8 cellular contexts compared by ENCODE assay signal in the genomic region with DNA sequence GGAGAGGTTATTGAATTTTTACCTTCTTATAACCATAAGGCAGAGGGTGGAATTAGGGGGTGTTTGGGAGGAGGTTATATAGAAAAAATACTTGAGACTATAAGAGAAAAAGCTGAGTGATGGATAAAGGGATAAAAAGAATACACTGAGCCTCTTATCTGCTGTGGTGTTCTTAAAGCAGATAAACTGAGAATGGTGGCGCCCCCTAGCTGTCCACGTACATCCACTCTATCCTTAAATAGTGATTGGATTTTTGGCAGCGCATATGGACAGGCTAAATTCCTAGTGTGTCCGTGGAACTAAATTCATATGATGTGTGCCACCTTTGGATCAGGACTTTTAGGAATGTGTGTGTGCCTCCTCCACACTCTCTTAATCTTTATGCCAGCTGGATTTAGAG.
DNase-seq lines count a peak whose midpoint lies in the region; ATAC-seq and TF ChIP-seq lines count a peak whose summit lies in the region.

No MANE protein-coding gene starts in this region.

- DNase-seq in A172 (ENCODE audit: low spot score) (peak; percentile 11), cerebellar cortex (ENCODE audit: low spot score) (peak; percentile 13), osteocyte (ENCODE audit: extremely low spot score, unreplicated experiment) (no peak), NCI-H1092 treated with DMSO at 0.1 percent for 48 hours (lab: John Stamatoyannopoulos, UW) (no peak), omental fat pad (ENCODE audit: low spot score) (no peak)

- no peaks in the 10 kb centered on the region for H3K4me1 Mint-ChIP-seq in osteocyte (ENCODE audit: unreplicated experiment)

- ATAC-seq in GM21390 (IDR thresholded peaks at IDR 0.05; ENCODE audit: unreplicated experiment) (peak; percentile 80), SK-N-SH treated with all-trans-retinoic acid at 6 μM for 48 hours (peak; percentile 39; the same call in 1 of the 3 replicates), GM19395 (IDR thresholded peaks at IDR 0.05; ENCODE audit: unreplicated experiment) (no peak), omental fat pad (ENCODE audit: low FRiP score) (no peak)

- no peak overlapping the region for H3K27ac Mint-ChIP-seq in osteocyte (ENCODE audit: unreplicated experiment)

- no peaks in the 10 kb centered on the region for H3K36me3 Mint-ChIP-seq in osteocyte (ENCODE audit: unreplicated experiment)

- TF ChIP-seq CTCF in osteocyte (IDR thresholded peaks at IDR 0.05) = peak; percentile 38
- TF ChIP-seq CTCF in omental fat pad (IDR thresholded peaks at IDR 0.05) = no peak

- H3K4me3 Mint-ChIP-seq in osteocyte (ENCODE audit: unreplicated experiment) = no peak overlapping the region

- H3K27me3 Mint-ChIP-seq in osteocyte (ENCODE audit: unreplicated experiment) = peaks cover 21% of the 10 kb centered on the region

- no peaks in the 10 kb centered on the region for H3K9me3 Mint-ChIP-seq in osteocyte (ENCODE audit: unreplicated experiment)

TF ChIP-seq in SK-N-SH treated with all-trans-retinoic acid at 6 μM for 48 hours, 23 proteins besides CTCF, POLR2A, EP300 and RAD21:
- no peak for TF ChIP-seq POU6F1 (CRISPR knock-in tag; IDR thresholded peaks at IDR 0.05; ENCODE audit: borderline replicate concordance, low read depth)
- TF ChIP-seq ZNF70 (CRISPR knock-in tag; IDR thresholded peaks at IDR 0.05) = no peak
- no peak for TF ChIP-seq TSHZ2 (CRISPR knock-in tag; IDR thresholded peaks at IDR 0.05)
- TF ChIP-seq GLIS3 (CRISPR knock-in tag; IDR thresholded peaks at IDR 0.05) = no peak
- no peak for TF ChIP-seq ARNTL (CRISPR knock-in tag; IDR thresholded peaks at IDR 0.05; ENCODE audit: borderline replicate concordance, low read depth)
- no peak for TF ChIP-seq CSDC2 (CRISPR knock-in tag; IDR thresholded peaks at IDR 0.05)
- TF ChIP-seq PATZ1 (CRISPR knock-in tag; IDR thresholded peaks at IDR 0.05; ENCODE audit: borderline replicate concordance) = no peak
- no peak for TF ChIP-seq RARB (CRISPR knock-in tag; IDR thresholded peaks at IDR 0.05)
- no peak for TF ChIP-seq ZFP3 (CRISPR knock-in tag; IDR thresholded peaks at IDR 0.05)
- no peak for TF ChIP-seq BACH2 (CRISPR knock-in tag; IDR thresholded peaks at IDR 0.05; ENCODE audit: borderline replicate concordance)
- TF ChIP-seq ZNF8 (CRISPR knock-in tag; IDR thresholded peaks at IDR 0.05) = no peak
- TF ChIP-seq ZNF565 (CRISPR knock-in tag; conservative IDR thresholded peaks at IDR 0.05; ENCODE audit: low read depth) = no peak
- no peak for TF ChIP-seq CREB5 (CRISPR knock-in tag; IDR thresholded peaks at IDR 0.05; ENCODE audit: low read depth)
- TF ChIP-seq ISL1 (CRISPR knock-in tag; IDR thresholded peaks at IDR 0.05) = no peak
- TF ChIP-seq PPARA (CRISPR knock-in tag; IDR thresholded peaks at IDR 0.05; ENCODE audit: borderline replicate concordance) = no peak
- TF ChIP-seq TOX (CRISPR knock-in tag; IDR thresholded peaks at IDR 0.05; ENCODE audit: borderline replicate concordance) = no peak
- no peak for TF ChIP-seq ZFP30 (CRISPR knock-in tag; IDR thresholded peaks at IDR 0.05)
- TF ChIP-seq CSRNP3 (CRISPR knock-in tag; IDR thresholded peaks at IDR 0.05) = no peak
- no peak for TF ChIP-seq ZC3H10 (CRISPR knock-in tag; IDR thresholded peaks at IDR 0.05)

Comparison
In these comparisons a context has a peak if more than half of its experiments do, and no peak if none do; other contexts are left out.
1. DNase-seq: peak in A172 (single experiment) and cerebellar cortex (single experiment); none in osteocyte (single experiment), NCI-H1092 treated with DMSO at 0.1 percent for 48 hours (single experiment) and omental fat pad (single experiment).
2. ATAC-seq: peak in GM21390 (single experiment) and SK-N-SH treated with all-trans-retinoic acid at 6 μM for 48 hours (single experiment); none in GM19395 (single experiment) and omental fat pad (single experiment).